ENCODE assay signal across 1 cellular context in the genomic region with DNA sequence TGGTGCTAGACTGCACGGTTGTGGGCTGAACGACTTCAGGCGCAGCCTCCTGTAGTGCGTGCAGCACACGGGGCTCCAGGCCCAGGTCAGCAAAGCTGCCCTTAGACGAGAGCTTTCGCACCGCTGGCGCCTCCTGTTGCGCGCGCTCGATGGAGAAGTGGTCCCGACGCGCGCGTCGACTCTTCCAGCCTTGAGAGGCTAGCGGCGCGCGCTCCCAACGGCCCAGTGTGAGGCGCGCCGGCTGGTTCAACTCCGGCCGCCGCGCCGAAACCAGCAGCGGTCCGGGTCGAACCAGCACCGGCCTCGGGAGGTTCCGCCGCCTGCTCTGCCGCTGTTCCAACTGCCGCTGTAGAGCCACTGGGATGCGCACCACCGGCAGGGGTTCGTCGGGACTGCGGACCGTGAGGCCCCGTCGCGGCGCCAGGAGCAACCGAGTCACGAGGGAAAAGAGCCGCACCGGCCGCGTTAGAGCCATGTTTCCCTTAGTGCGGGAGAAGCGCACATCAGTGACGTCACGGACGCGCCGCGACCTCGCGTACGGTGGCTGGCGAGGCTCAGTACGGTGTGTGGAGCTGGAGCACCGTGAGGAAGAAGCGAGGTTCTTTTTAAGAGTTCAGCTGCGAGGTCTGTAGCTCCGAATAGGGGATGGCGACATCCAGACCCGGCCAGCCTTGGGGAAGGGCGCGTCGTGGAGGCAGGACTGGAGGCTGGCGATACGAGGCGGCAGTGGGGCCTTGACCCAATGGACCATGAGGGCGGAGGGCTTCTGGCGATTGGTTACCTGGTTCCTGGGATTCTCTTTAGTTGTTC.
A peak's percentile ranks its signal among the peaks of the same experiment; 100 is the strongest.
TF ChIP-seq lines count a peak whose summit lies in the region.

A gene with protein sequence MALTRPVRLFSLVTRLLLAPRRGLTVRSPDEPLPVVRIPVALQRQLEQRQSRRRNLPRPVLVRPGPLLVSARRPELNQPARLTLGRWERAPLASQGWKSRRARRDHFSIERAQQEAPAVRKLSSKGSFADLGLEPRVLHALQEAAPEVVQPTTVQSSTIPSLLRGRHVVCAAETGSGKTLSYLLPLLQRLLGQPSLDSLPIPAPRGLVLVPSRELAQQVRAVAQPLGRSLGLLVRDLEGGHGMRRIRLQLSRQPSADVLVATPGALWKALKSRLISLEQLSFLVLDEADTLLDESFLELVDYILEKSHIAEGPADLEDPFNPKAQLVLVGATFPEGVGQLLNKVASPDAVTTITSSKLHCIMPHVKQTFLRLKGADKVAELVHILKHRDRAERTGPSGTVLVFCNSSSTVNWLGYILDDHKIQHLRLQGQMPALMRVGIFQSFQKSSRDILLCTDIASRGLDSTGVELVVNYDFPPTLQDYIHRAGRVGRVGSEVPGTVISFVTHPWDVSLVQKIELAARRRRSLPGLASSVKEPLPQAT (minus strand): TSS at position 505 of the 810 bp plus-strand sequence. CDS start 30 bp downstream, at position 475.
A gene (plus strand): TSS at position 557 of the 810 bp plus-strand sequence. CDS start 14,740 bp downstream, outside the sequence.

TF ChIP-seq in HCT116, 20 proteins besides CTCF, POLR2A, EP300 and RAD21:
- TF ChIP-seq FOSL1 (IDR thresholded peaks at IDR 0.05; ENCODE audit: low read depth) (no peak), YY1 (IDR thresholded peaks at IDR 0.05; ENCODE audit: extremely low read depth, insufficient replicate concordance, low read depth, low read length) (peak; percentile 87), ZFX (IDR thresholded peaks at IDR 0.05) (peak; percentile 79), SRF (IDR thresholded peaks at IDR 0.05; ENCODE audit: low read depth) (peak; percentile 97), EGR1 (IDR thresholded peaks at IDR 0.05; ENCODE audit: low read depth) (no peak), CBX3 (IDR thresholded peaks at IDR 0.05; ENCODE audit: low read depth) (peak; percentile 95; the same call in 1 of the 2 replicates), ELF1 (IDR thresholded peaks at IDR 0.05; ENCODE audit: borderline replicate concordance, low read depth) (no peak; the same call in 1 of the 2 replicates), CEBPB (IDR thresholded peaks at IDR 0.05; ENCODE audit: low read depth) (no peak), EZH2phosphoT487 (IDR thresholded peaks at IDR 0.05; ENCODE audit: borderline replicate concordance) (no peak), POLR2AphosphoS5 (IDR thresholded peaks at IDR 0.05; ENCODE audit: low read depth, low read length) (peak; percentile 91), JUND (IDR thresholded peaks at IDR 0.05) (peak; percentile 26), SP1 (IDR thresholded peaks at IDR 0.05; ENCODE audit: low read depth) (peak; percentile 93), TCF7L2 (IDR thresholded peaks at IDR 0.05; ENCODE audit: borderline replicate concordance, extremely low read depth, insufficient read depth, insufficient read length) (peak; percentile 37), ZNF274 (IDR thresholded peaks at IDR 0.05; ENCODE audit: low read depth, low read length) (no peak), SIN3A (IDR thresholded peaks at IDR 0.05; ENCODE audit: low read depth) (peak; percentile 97), EZH2 (IDR thresholded peaks at IDR 0.05) (no peak)
- TF ChIP-seq, protein P1, sequence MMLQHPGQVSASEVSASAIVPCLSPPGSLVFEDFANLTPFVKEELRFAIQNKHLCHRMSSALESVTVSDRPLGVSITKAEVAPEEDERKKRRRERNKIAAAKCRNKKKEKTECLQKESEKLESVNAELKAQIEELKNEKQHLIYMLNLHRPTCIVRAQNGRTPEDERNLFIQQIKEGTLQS (IDR thresholded peaks at IDR 0.05) = no peak; the same call in 1 of the 2 replicates
- TF ChIP-seq, protein P2, sequence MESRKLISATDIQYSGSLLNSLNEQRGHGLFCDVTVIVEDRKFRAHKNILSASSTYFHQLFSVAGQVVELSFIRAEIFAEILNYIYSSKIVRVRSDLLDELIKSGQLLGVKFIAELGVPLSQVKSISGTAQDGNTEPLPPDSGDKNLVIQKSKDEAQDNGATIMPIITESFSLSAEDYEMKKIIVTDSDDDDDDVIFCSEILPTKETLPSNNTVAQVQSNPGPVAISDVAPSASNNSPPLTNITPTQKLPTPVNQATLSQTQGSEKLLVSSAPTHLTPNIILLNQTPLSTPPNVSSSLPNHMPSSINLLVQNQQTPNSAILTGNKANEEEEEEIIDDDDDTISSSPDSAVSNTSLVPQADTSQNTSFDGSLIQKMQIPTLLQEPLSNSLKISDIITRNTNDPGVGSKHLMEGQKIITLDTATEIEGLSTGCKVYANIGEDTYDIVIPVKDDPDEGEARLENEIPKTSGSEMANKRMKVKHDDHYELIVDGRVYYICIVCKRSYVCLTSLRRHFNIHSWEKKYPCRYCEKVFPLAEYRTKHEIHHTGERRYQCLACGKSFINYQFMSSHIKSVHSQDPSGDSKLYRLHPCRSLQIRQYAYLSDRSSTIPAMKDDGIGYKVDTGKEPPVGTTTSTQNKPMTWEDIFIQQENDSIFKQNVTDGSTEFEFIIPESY (IDR thresholded peaks at IDR 0.05; ENCODE audit: extremely low read depth, insufficient replicate concordance, low read length) = peak; percentile 83
- TF ChIP-seq, protein P3, sequence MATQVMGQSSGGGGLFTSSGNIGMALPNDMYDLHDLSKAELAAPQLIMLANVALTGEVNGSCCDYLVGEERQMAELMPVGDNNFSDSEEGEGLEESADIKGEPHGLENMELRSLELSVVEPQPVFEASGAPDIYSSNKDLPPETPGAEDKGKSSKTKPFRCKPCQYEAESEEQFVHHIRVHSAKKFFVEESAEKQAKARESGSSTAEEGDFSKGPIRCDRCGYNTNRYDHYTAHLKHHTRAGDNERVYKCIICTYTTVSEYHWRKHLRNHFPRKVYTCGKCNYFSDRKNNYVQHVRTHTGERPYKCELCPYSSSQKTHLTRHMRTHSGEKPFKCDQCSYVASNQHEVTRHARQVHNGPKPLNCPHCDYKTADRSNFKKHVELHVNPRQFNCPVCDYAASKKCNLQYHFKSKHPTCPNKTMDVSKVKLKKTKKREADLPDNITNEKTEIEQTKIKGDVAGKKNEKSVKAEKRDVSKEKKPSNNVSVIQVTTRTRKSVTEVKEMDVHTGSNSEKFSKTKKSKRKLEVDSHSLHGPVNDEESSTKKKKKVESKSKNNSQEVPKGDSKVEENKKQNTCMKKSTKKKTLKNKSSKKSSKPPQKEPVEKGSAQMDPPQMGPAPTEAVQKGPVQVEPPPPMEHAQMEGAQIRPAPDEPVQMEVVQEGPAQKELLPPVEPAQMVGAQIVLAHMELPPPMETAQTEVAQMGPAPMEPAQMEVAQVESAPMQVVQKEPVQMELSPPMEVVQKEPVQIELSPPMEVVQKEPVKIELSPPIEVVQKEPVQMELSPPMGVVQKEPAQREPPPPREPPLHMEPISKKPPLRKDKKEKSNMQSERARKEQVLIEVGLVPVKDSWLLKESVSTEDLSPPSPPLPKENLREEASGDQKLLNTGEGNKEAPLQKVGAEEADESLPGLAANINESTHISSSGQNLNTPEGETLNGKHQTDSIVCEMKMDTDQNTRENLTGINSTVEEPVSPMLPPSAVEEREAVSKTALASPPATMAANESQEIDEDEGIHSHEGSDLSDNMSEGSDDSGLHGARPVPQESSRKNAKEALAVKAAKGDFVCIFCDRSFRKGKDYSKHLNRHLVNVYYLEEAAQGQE (IDR thresholded peaks at IDR 0.05; ENCODE audit: low read depth) = no peak
- TF ChIP-seq, protein P4, sequence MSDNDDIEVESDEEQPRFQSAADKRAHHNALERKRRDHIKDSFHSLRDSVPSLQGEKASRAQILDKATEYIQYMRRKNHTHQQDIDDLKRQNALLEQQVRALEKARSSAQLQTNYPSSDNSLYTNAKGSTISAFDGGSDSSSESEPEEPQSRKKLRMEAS (IDR thresholded peaks at IDR 0.05) = peak; percentile 98
TF ChIP-seq in HCT116: peak in this region for 11.
